8 cellular contexts compared by ENCODE assay signal in the genomic region with DNA sequence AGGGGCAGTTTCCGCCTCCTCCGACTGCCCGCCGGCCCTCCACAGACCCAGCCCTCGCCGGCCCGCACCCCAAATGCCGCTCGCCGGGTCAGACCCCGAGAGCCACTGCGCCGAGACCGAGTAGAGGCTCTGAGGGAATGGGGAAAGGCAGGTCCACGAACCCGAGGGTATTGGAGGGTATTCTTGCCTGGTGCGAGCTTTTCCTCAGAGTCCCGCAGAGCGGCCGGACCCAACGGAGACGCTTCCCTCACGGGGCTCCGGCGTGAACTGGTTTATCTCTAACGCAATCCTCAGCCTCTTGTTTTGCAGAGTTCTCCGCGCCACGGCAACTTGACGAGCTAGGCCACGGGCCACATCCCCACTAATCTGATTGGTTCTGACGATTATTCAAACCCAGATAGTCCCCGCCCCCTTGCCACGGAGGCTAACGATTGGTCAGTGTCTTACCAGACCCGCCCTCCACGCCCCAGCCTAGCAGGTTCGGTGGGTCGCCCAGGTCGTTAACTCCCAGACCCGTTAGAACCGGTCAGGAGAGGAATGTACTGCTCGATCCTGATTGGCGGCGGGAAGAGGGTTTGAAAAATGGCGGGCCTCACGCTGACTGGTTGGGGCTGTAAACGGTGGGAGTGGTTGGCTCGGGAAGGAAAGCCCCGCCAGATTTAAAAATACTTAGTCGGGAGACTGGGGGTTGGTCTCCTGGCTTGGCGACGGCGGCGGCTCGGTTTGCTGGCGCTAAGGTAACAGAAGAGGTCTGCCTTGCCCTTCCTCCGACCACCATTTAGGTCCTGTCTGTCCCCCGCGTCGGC. TPM values are rescaled to one million over a fixed set of nuclear protein-coding genes. Genes with fewer than 3 reads are reported as not detected.
DNase-seq lines count a peak whose midpoint lies in the region; ATAC-seq, FAIRE-seq and TF ChIP-seq lines count a peak whose summit lies in the region.

A gene (minus strand): TSS at position 274 of the 806 bp plus-strand sequence. CDS start 709 bp downstream, outside the sequence.

- intact Hi-C loops in Right ventricle myocardium superior (cut with DNase I), result loop anchor here (5.0 kb wide), 1 partner anchor 38 kb away; a partner anchor contains a TSS
- intact Hi-C loops in pancreas (cut with DNase I), result no loop called here
- intact Hi-C loops in tibial artery (cut with DNase I; ENCODE audit: low total_unique reads), result loop anchor here (2.0 to 10.0 kb wide), 2 partner anchors 37 to 171 kb away; a partner anchor contains a TSS

- H3K9me3 ChIP-seq in adipocyte (ENCODE audit: control insufficient read depth, low read length), result no peaks in the 10 kb centered on the region
- no peaks in the 10 kb centered on the region for H3K9me3 ChIP-seq in pancreas
- H3K9me3 ChIP-seq in tibial artery, result no peaks in the 10 kb centered on the region

- peak within 1 kb of the TSS; percentile 99 for H3K9ac ChIP-seq in adipocyte (ENCODE audit: low read length)

- no peak for TF ChIP-seq CTCF in GM12875 (IDR thresholded peaks at IDR 0.05; ENCODE audit: borderline replicate concordance, insufficient read depth, low read depth, low read length)
- no peak for TF ChIP-seq CTCF in pancreas (IDR thresholded peaks at IDR 0.05)
- peak in 1 of 2 experiments; percentile 4 for TF ChIP-seq CTCF in tibial artery (IDR thresholded peaks at IDR 0.05)

- 0 to 1% methylated on average over 60 to 61 of the region's 61 CpGs for WGBS in pancreas, 2 donors

- peak; percentile 94 for ATAC-seq in HG02798 (IDR thresholded peaks at IDR 0.05; ENCODE audit: poor library complexity, unreplicated experiment)
- peak; percentile 96 for ATAC-seq in Right ventricle myocardium superior (ENCODE audit: poor library complexity)
- peak; percentile 89 to 96 (median 93) for ATAC-seq in pancreas

- H3K4me3 ChIP-seq in GM12875 (ENCODE audit: low read depth, low read length), result peak within 1 kb of the TSS; percentile 95
- H3K4me3 ChIP-seq in adipocyte (ENCODE audit: low read length), result peak within 1 kb of the TSS; percentile 98
- peak within 1 kb of the TSS; percentile 72 to 96 (median 88) for H3K4me3 ChIP-seq in pancreas
- H3K4me3 ChIP-seq in tibial artery, result peak within 1 kb of the TSS; percentile 92 to 98

- H3K4me1 ChIP-seq in adipocyte (ENCODE audit: control insufficient read depth, insufficient read depth, low read length) (peaks cover 16% of the 10 kb centered on the region), pancreas (peaks cover 0 to 18% (median 0%) of the 10 kb centered on the region in 3 donors), tibial artery (peaks cover 0 to 32% (median 17%) of the 10 kb centered on the region in 4 donors)

- DNase-seq in NCI-H1436 (lab: John Stamatoyannopoulos, UW) (peak; percentile 100), T follicular helper cell (ENCODE audit: low read depth) (peak; percentile 99), adipocyte (ENCODE audit: low read depth) (peak; percentile 100), Right ventricle myocardium superior (peak; percentile 100), pancreas (peak; percentile 98 to 100 (median 100)), tibial artery (peak; percentile 100)

- peaks cover 14% of the 10 kb centered on the region for H3K36me3 ChIP-seq in adipocyte (ENCODE audit: control insufficient read depth, insufficient read depth, low read length, severe bottlenecking)
- H3K36me3 ChIP-seq in pancreas, result no peaks in the 10 kb centered on the region
- H3K36me3 ChIP-seq in tibial artery, result peaks cover 20 to 27% (median 21%) of the 10 kb centered on the region in 3 donors

- FAIRE-seq in pancreas (lab: Jason Lieb, UNC), result peak; percentile 97

- H3K27me3 ChIP-seq in adipocyte (replicated peaks; ENCODE audit: control insufficient read depth, insufficient read depth, low read length) (no peaks in the 10 kb centered on the region), pancreas (no peaks in the 10 kb centered on the region), tibial artery (no peaks in the 10 kb centered on the region)

- peak within 1 kb of the TSS; percentile 75 to 100 (median 98) for H3K27ac ChIP-seq in pancreas
- H3K27ac ChIP-seq in tibial artery, result peak within 1 kb of the TSS; percentile 100

RNA-seq across cellular contexts. Expression of the gene that starts here (rescaled TPM):
- 35.2 TPM for total RNA-seq in Right ventricle myocardium superior
- 10 to 100 TPM in 2 of 6 donors, 1 to 10 TPM in 4; 4.0 to 15.0 (median 9.3) TPM for total RNA-seq in pancreas
- 10 to 100 TPM; 28.2 to 29.0 TPM for polyA plus RNA-seq in pancreas

Comparison
In these comparisons a context has a peak if more than half of its experiments do, and no peak if none do; other contexts are left out.
1. Peak in every context shown above with its lines: DNase-seq, ATAC-seq, H3K4me3 ChIP-seq and H3K27ac ChIP-seq.
2. intact Hi-C loops: an anchor here in Right ventricle myocardium superior (5.0 kb wide) and tibial artery (2.0 to 10.0 kb wide); none called in pancreas.